ENCODE assay signal across 1 cellular context in genomic region chr6:118893095-118893881, GRCh38.
A peak's percentile ranks its signal among the peaks of the same experiment; 100 is the strongest.
TF ChIP-seq lines count a peak whose summit lies in the region.

No MANE protein-coding gene starts in this region.

TF ChIP-seq in HepG2, 621 proteins besides CTCF, POLR2A, EP300 and RAD21 (continued from another document and continues in another):
- TF ChIP-seq, protein P1, sequence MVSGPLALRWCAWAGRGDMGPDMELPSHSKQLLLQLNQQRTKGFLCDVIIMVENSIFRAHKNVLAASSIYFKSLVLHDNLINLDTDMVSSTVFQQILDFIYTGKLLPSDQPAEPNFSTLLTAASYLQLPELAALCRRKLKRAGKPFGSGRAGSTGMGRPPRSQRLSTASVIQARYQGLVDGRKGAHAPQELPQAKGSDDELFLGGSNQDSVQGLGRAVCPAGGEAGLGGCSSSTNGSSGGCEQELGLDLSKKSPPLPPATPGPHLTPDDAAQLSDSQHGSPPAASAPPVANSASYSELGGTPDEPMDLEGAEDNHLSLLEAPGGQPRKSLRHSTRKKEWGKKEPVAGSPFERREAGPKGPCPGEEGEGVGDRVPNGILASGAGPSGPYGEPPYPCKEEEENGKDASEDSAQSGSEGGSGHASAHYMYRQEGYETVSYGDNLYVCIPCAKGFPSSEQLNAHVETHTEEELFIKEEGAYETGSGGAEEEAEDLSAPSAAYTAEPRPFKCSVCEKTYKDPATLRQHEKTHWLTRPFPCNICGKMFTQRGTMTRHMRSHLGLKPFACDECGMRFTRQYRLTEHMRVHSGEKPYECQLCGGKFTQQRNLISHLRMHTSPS (CRISPR knock-in tag; IDR thresholded peaks at IDR 0.05; ENCODE audit: low read depth), result no peak
- TF ChIP-seq ZZZ3 (CRISPR knock-in tag; IDR thresholded peaks at IDR 0.05; ENCODE audit: borderline replicate concordance), result no peak
- TF ChIP-seq RELA (CRISPR knock-in tag; IDR thresholded peaks at IDR 0.05), result no peak
- TF ChIP-seq NCOA2 (CRISPR knock-in tag; IDR thresholded peaks at IDR 0.05), result 0 out of 2 replicates have a peak, but pooled peaks have one; percentile 1
- TF ChIP-seq, protein P2, sequence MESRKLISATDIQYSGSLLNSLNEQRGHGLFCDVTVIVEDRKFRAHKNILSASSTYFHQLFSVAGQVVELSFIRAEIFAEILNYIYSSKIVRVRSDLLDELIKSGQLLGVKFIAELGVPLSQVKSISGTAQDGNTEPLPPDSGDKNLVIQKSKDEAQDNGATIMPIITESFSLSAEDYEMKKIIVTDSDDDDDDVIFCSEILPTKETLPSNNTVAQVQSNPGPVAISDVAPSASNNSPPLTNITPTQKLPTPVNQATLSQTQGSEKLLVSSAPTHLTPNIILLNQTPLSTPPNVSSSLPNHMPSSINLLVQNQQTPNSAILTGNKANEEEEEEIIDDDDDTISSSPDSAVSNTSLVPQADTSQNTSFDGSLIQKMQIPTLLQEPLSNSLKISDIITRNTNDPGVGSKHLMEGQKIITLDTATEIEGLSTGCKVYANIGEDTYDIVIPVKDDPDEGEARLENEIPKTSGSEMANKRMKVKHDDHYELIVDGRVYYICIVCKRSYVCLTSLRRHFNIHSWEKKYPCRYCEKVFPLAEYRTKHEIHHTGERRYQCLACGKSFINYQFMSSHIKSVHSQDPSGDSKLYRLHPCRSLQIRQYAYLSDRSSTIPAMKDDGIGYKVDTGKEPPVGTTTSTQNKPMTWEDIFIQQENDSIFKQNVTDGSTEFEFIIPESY (CRISPR knock-in tag; IDR thresholded peaks at IDR 0.05), result no peak
- TF ChIP-seq ZSCAN30 (CRISPR knock-in tag; IDR thresholded peaks at IDR 0.05), result no peak
- no peak for TF ChIP-seq FOXA3 (CRISPR knock-in tag; IDR thresholded peaks at IDR 0.05)
- TF ChIP-seq HOMEZ (CRISPR knock-in tag; IDR thresholded peaks at IDR 0.05; ENCODE audit: low read depth), result no peak
- peak; percentile 67; the same call in 1 of the 2 replicates for TF ChIP-seq NFRKB (IDR thresholded peaks at IDR 0.05)
- no peak for TF ChIP-seq ZMYM3 (CRISPR knock-in tag; IDR thresholded peaks at IDR 0.05)
- TF ChIP-seq ZBTB21 (CRISPR knock-in tag; IDR thresholded peaks at IDR 0.05), result no peak
- TF ChIP-seq SMARCE1 (IDR thresholded peaks at IDR 0.05; ENCODE audit: borderline replicate concordance), result no peak
- TF ChIP-seq ZNF224 (CRISPR knock-in tag; IDR thresholded peaks at IDR 0.05), result no peak; the same call in 1 of the 2 replicates
- TF ChIP-seq, protein P3, sequence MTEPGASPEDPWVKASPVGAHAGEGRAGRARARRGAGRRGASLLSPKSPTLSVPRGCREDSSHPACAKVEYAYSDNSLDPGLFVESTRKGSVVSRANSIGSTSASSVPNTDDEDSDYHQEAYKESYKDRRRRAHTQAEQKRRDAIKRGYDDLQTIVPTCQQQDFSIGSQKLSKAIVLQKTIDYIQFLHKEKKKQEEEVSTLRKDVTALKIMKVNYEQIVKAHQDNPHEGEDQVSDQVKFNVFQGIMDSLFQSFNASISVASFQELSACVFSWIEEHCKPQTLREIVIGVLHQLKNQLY (CRISPR knock-in tag; IDR thresholded peaks at IDR 0.05), result no peak; the same call in 1 of the 2 replicates
- TF ChIP-seq NBN (conservative IDR thresholded peaks at IDR 0.05), result no peak
- TF ChIP-seq NFKBIZ (CRISPR knock-in tag; IDR thresholded peaks at IDR 0.05), result no peak; the same call in 1 of the 2 replicates
- TF ChIP-seq ZNF430 (CRISPR knock-in tag; IDR thresholded peaks at IDR 0.05), result peak; percentile 4
- TF ChIP-seq ZFYVE20 (CRISPR knock-in tag; IDR thresholded peaks at IDR 0.05; ENCODE audit: borderline replicate concordance, low read depth), result no peak
- TF ChIP-seq SRY (CRISPR knock-in tag; IDR thresholded peaks at IDR 0.05), result no peak
- no peak; the same call in 1 of the 2 replicates for TF ChIP-seq PPARG (CRISPR knock-in tag; conservative IDR thresholded peaks at IDR 0.05)
- TF ChIP-seq TAF15 (IDR thresholded peaks at IDR 0.05; ENCODE audit: low read depth, low read length, poor library complexity, severe bottlenecking), result no peak
- TF ChIP-seq, protein P4, sequence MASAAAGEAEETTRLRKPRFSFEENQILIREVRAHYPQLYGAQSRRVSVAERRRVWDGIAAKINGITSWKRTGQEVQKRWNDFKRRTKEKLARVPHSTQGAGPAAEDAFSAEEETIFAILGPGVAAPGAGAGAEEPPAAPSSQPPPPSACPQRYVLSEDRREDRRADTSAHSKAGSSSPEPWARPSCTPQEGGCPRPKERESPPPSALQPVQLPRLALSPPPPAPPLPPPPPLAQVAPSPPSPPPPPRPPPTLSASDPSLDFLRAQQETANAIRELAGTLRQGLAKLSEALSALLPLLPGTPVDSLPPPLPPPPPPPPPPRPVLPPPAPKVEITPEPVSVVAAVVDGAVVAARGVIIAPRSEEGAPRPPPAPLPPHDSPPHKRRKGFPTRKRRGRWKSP (CRISPR knock-in tag; IDR thresholded peaks at IDR 0.05), result no peak
- TF ChIP-seq ZNF567 (CRISPR knock-in tag; IDR thresholded peaks at IDR 0.05; ENCODE audit: borderline replicate concordance), result no peak
- TF ChIP-seq IRF1 (CRISPR knock-in tag; IDR thresholded peaks at IDR 0.05; ENCODE audit: low read depth), result no peak
- TF ChIP-seq, protein P5, sequence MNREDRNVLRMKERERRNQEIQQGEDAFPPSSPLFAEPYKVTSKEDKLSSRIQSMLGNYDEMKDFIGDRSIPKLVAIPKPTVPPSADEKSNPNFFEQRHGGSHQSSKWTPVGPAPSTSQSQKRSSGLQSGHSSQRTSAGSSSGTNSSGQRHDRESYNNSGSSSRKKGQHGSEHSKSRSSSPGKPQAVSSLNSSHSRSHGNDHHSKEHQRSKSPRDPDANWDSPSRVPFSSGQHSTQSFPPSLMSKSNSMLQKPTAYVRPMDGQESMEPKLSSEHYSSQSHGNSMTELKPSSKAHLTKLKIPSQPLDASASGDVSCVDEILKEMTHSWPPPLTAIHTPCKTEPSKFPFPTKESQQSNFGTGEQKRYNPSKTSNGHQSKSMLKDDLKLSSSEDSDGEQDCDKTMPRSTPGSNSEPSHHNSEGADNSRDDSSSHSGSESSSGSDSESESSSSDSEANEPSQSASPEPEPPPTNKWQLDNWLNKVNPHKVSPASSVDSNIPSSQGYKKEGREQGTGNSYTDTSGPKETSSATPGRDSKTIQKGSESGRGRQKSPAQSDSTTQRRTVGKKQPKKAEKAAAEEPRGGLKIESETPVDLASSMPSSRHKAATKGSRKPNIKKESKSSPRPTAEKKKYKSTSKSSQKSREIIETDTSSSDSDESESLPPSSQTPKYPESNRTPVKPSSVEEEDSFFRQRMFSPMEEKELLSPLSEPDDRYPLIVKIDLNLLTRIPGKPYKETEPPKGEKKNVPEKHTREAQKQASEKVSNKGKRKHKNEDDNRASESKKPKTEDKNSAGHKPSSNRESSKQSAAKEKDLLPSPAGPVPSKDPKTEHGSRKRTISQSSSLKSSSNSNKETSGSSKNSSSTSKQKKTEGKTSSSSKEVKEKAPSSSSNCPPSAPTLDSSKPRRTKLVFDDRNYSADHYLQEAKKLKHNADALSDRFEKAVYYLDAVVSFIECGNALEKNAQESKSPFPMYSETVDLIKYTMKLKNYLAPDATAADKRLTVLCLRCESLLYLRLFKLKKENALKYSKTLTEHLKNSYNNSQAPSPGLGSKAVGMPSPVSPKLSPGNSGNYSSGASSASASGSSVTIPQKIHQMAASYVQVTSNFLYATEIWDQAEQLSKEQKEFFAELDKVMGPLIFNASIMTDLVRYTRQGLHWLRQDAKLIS (CRISPR knock-in tag; IDR thresholded peaks at IDR 0.05), result no peak
- no peak for TF ChIP-seq ZNF350 (CRISPR knock-in tag; IDR thresholded peaks at IDR 0.05; ENCODE audit: borderline replicate concordance, low read depth)
- TF ChIP-seq KDM5A (IDR thresholded peaks at IDR 0.05; ENCODE audit: borderline replicate concordance, low read length), result 0 out of 2 replicates have a peak, but pooled peaks have one; percentile 13
- TF ChIP-seq, protein P6, sequence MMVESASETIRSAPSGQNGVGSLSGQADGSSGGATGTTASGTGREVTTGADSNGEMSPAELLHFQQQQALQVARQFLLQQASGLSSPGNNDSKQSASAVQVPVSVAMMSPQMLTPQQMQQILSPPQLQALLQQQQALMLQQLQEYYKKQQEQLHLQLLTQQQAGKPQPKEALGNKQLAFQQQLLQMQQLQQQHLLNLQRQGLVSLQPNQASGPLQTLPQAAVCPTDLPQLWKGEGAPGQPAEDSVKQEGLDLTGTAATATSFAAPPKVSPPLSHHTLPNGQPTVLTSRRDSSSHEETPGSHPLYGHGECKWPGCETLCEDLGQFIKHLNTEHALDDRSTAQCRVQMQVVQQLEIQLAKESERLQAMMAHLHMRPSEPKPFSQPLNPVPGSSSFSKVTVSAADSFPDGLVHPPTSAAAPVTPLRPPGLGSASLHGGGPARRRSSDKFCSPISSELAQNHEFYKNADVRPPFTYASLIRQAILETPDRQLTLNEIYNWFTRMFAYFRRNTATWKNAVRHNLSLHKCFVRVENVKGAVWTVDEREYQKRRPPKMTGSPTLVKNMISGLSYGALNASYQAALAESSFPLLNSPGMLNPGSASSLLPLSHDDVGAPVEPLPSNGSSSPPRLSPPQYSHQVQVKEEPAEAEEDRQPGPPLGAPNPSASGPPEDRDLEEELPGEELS (CRISPR knock-in tag; IDR thresholded peaks at IDR 0.05), result no peak
- TF ChIP-seq REXO4 (CRISPR knock-in tag; IDR thresholded peaks at IDR 0.05; ENCODE audit: borderline replicate concordance), result no peak
- no peak for TF ChIP-seq CBX5 (CRISPR knock-in tag; IDR thresholded peaks at IDR 0.05; ENCODE audit: borderline replicate concordance)
- TF ChIP-seq, protein P7, sequence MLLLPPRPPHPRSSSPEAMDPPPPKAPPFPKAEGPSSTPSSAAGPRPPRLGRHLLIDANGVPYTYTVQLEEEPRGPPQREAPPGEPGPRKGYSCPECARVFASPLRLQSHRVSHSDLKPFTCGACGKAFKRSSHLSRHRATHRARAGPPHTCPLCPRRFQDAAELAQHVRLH (CRISPR knock-in tag; IDR thresholded peaks at IDR 0.05; ENCODE audit: borderline replicate concordance, low read depth), result no peak
- TF ChIP-seq SPEN (CRISPR knock-in tag; IDR thresholded peaks at IDR 0.05; ENCODE audit: low read depth), result no peak
- no peak for TF ChIP-seq ZNF552 (CRISPR knock-in tag; IDR thresholded peaks at IDR 0.05; ENCODE audit: borderline replicate concordance)
- peak; percentile 78; the same call in 1 of the 2 replicates for TF ChIP-seq ZNF512 (CRISPR knock-in tag; IDR thresholded peaks at IDR 0.05)
- TF ChIP-seq SMAD9 (CRISPR knock-in tag; IDR thresholded peaks at IDR 0.05), result 0 out of 2 replicates have a peak, but pooled peaks have one; percentile 64
- no peak for TF ChIP-seq AGO1 (IDR thresholded peaks at IDR 0.05; ENCODE audit: low read depth, low read length, poor library complexity, severe bottlenecking)
- TF ChIP-seq ISX (CRISPR knock-in tag; conservative IDR thresholded peaks at IDR 0.05), result no peak
- no peak for TF ChIP-seq MBD4 (IDR thresholded peaks at IDR 0.05; ENCODE audit: borderline replicate concordance, low read length)
- TF ChIP-seq ZIK1 (CRISPR knock-in tag; IDR thresholded peaks at IDR 0.05; ENCODE audit: borderline replicate concordance, low read depth), result no peak
- TF ChIP-seq MXI1 (IDR thresholded peaks at IDR 0.05; ENCODE audit: borderline replicate concordance, low read depth, low read length), result no peak
- no peak for TF ChIP-seq NFIB (CRISPR knock-in tag; IDR thresholded peaks at IDR 0.05; ENCODE audit: borderline replicate concordance)
- no peak for TF ChIP-seq LRRFIP1 (CRISPR knock-in tag; conservative IDR thresholded peaks at IDR 0.05)
- TF ChIP-seq ARNT2 (CRISPR knock-in tag; IDR thresholded peaks at IDR 0.05; ENCODE audit: low read depth), result peak; percentile 6; the same call in 1 of the 2 replicates
- no peak for TF ChIP-seq MYNN (CRISPR knock-in tag; IDR thresholded peaks at IDR 0.05; ENCODE audit: low read depth)
- no peak for TF ChIP-seq RXRA (CRISPR knock-in tag; IDR thresholded peaks at IDR 0.05)
- no peak for TF ChIP-seq ZNF232 (CRISPR knock-in tag; IDR thresholded peaks at IDR 0.05; ENCODE audit: borderline replicate concordance)
- TF ChIP-seq NFYB (CRISPR knock-in tag; IDR thresholded peaks at IDR 0.05), result no peak
- TF ChIP-seq AKAP8 (CRISPR knock-in tag; IDR thresholded peaks at IDR 0.05), result no peak
- no peak for TF ChIP-seq ZFY (CRISPR knock-in tag; IDR thresholded peaks at IDR 0.05)
